In genomic region chr10:5297466-5297865, GRCh38 we compare ENCODE assay signal across 1 cellular context.
TF ChIP-seq lines count a peak whose summit lies in the region.

No MANE protein-coding gene starts in this region.

TF ChIP-seq in HepG2, 621 proteins besides CTCF, POLR2A, EP300 and RAD21 (continued from another document):
- TF ChIP-seq ZNF770 (CRISPR knock-in tag; IDR thresholded peaks at IDR 0.05) (no peak), ZNF564 (CRISPR knock-in tag; IDR thresholded peaks at IDR 0.05) (no peak), PLRG1 (conservative IDR thresholded peaks at IDR 0.05) (no peak), ZFP62 (CRISPR knock-in tag; IDR thresholded peaks at IDR 0.05) (no peak), NKX3-1 (CRISPR knock-in tag; IDR thresholded peaks at IDR 0.05) (no peak), TBL1XR1 (IDR thresholded peaks at IDR 0.05; ENCODE audit: borderline replicate concordance, low read length, partially characterized antibody) (no peak), PCBP2 (optimal IDR thresholded peaks at IDR 0.05; ENCODE audit: low read depth, low read length, poor library complexity, severe bottlenecking) (no peak), ZNF530 (CRISPR knock-in tag; IDR thresholded peaks at IDR 0.05; ENCODE audit: low read depth) (no peak), NR2F1 (CRISPR knock-in tag; IDR thresholded peaks at IDR 0.05) (no peak)
